In the genomic region with DNA sequence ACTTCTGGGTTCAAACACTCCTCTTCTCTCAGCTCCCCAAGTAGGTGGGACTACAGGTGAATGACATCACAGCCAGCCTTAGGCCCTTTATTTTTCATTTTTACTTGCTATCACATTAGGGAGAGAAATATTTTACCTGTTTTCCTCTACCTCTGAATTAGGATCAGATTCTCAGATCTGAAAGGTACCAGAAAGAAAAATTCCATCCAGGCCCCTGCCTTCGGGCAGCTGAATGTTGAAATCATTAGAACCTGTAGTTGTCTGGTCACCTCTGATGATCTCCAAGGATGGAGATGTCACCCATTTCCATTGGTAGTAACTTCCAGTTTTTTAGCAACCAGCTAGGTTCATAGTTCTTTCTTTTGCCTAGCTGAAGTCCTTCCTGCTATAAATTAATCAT, we compare ENCODE assay signal across 23 cellular contexts.
DNase-seq lines count a peak whose midpoint lies in the region; ATAC-seq and TF ChIP-seq lines count a peak whose summit lies in the region.
"Had no signal": no experiment of that assay in that cellular context is flagged by ENCODE, and none has a peak within 500 bp of the region (broad histone marks: within the 10 kb centered on the region; RNA-seq: fewer than 3 reads in every experiment).

No MANE protein-coding gene starts in this region.

- in situ Hi-C loops in IMR-90 (cut with MboI; ENCODE audit: low sequenced_read_pairs), result no loop called here

- CTCF ChIA-PET in IMR-90 (lab: Yijun Ruan, JAX), result interaction anchor here (0.6 to 1.1 kb wide), 3 partner anchors 32 to 2000 kb away, joined by 3 to 5 read pairs (median 4); no protein-coding TSS in a partner anchor

- no peak overlapping the region for H3K4me3 ChIP-seq in IMR-90 (ENCODE audit: insufficient read depth, low read depth, low read length)
- H3K4me3 ChIP-seq in iPS-20b (ENCODE audit: low read length), result 0 out of 2 replicates have a peak overlapping the region, but pooled peaks have one; percentile 6
- H3K4me3 ChIP-seq in trophoblast cell (ENCODE audit: low read depth, low read length), result no peak overlapping the region
- H3K4me3 ChIP-seq: A549; BLaER1 treated with 17β-estradiol and CSF1 and Interleukin-3, amounts not matched to agents 10 nM and 100 nM; GM12878; HAP-1 had no signal

- intact Hi-C loops in IMR-90 (cut with micrococcal nuclease), result no loop called here

- H2BK20ac ChIP-seq in IMR-90 (ENCODE audit: low read depth, low read length), result peak overlapping the region; percentile 90

- H4K91ac ChIP-seq in IMR-90 (ENCODE audit: insufficient read depth, low read depth, low read length) (peak overlapping the region; percentile 94), trophoblast cell (ENCODE audit: low read depth, low read length) (no peak overlapping the region)

- no peak for TF ChIP-seq POLR2A in IMR-90 (IDR thresholded peaks at IDR 0.05; ENCODE audit: low read depth, low read length)

- H2AFZ ChIP-seq in IMR-90 (replicated peaks; ENCODE audit: low read length, poor library complexity) (no peak overlapping the region), trophoblast cell (ENCODE audit: insufficient read depth, low read length, poor library complexity) (no peak overlapping the region)

- H2BK5ac ChIP-seq in IMR-90 (ENCODE audit: low read depth, low read length, poor library complexity, severe bottlenecking), result peak overlapping the region; percentile 97
- H2BK5ac ChIP-seq in trophoblast cell (ENCODE audit: low read depth, low read length, poor library complexity), result no peak overlapping the region

- no peaks in the 10 kb centered on the region for H4K20me1 ChIP-seq in IMR-90 (ENCODE audit: insufficient read depth, low read length)
- H4K20me1 ChIP-seq: BLaER1 treated with 17β-estradiol and CSF1 and Interleukin-3, amounts not matched to agents 10 nM and 100 nM had no signal

- no peak overlapping the region for H2BK12ac ChIP-seq in trophoblast cell (ENCODE audit: low read length)

- 0 out of 2 replicates have a peak, but pooled peaks cover 6% of the 10 kb centered on the region for H3K9me1 ChIP-seq in IMR-90 (ENCODE audit: insufficient read depth, low read length)

- peak overlapping the region; percentile 92 for H3K4ac ChIP-seq in IMR-90 (ENCODE audit: low read depth, low read length)
- H3K4ac ChIP-seq in trophoblast cell (ENCODE audit: low read depth, low read length), result no peak overlapping the region

- H2BK120ac ChIP-seq in IMR-90 (ENCODE audit: low read depth, low read length) (peak overlapping the region; percentile 97), trophoblast cell (ENCODE audit: insufficient read depth, low read length, poor library complexity) (no peak overlapping the region)

- H4K8ac ChIP-seq in IMR-90 (ENCODE audit: low read depth in 2 of 2, low read length in 2 of 2), result peak overlapping the region; percentile 83 to 90; a peak in 3 of 4 replicates
- H4K8ac ChIP-seq in trophoblast cell (ENCODE audit: low read depth, low read length), result no peak overlapping the region

- H2AK9ac ChIP-seq in IMR-90 (replicated peaks; ENCODE audit: low read depth, low read length, poor library complexity), result no peak overlapping the region

- peak overlapping the region; percentile 40; the same call in 1 of the 2 replicates for H3K27ac Mint-ChIP-seq in HFFc6
- H3K27ac Mint-ChIP-seq: CD14-positive monocyte; CD4-positive, alpha-beta T cell; CD8-positive, alpha-beta memory T cell had no signal

- H3K79me1 ChIP-seq in IMR-90 (ENCODE audit: low read depth in 1 of 2, low read length in 2 of 2), result no peaks in the 10 kb centered on the region
- H3K79me1 ChIP-seq in trophoblast cell (ENCODE audit: low read length), result no peaks in the 10 kb centered on the region

- H3K4me1 ChIP-seq in IMR-90 (ENCODE audit: control insufficient read depth, insufficient read depth, low read length) (peaks cover 14% of the 10 kb centered on the region), iPS-20b (ENCODE audit: insufficient read depth, low read length) (peaks cover 25% of the 10 kb centered on the region), trophoblast cell (ENCODE audit: control insufficient read depth in 1 of 2, insufficient read depth in 2 of 2, low read length in 2 of 2) (peaks cover 0 to 2% of the 10 kb centered on the region in 2 experiments)
- H3K4me1 ChIP-seq: A549; BE2C; BLaER1 treated with 17β-estradiol and CSF1 and Interleukin-3, amounts not matched to agents 10 nM and 100 nM had no signal

- H3K4me1 Mint-ChIP-seq in HFFc6 (ENCODE audit: low read depth), result peaks cover 18% of the 10 kb centered on the region; the same call in 1 of the 2 replicates
- H3K4me1 Mint-ChIP-seq: CD14-positive monocyte; CD8-positive, alpha-beta memory T cell had no signal

- peak overlapping the region; percentile 97 for H4K5ac ChIP-seq in IMR-90 (ENCODE audit: low read depth, low read length)

- ATAC-seq in IMR-90 (ENCODE audit: low read depth) (no peak), HG02571 (IDR thresholded peaks at IDR 0.05; ENCODE audit: unreplicated experiment) (no peak), HG02852 (IDR thresholded peaks at IDR 0.05; ENCODE audit: unreplicated experiment) (no peak)
- ATAC-seq: A549, GM12878 had no signal

- H2AK5ac ChIP-seq in IMR-90 (ENCODE audit: low read depth, low read length) (peak overlapping the region; percentile 95), trophoblast cell (ENCODE audit: low read length) (no peak overlapping the region)

- H3K36me3 ChIP-seq in IMR-90 (ENCODE audit: control insufficient read depth, insufficient read depth, low read length) (no peaks in the 10 kb centered on the region), iPS-20b (ENCODE audit: insufficient read depth, low read depth, low read length) (no peaks in the 10 kb centered on the region), trophoblast cell (ENCODE audit: control insufficient read depth in 1 of 2, insufficient read depth in 2 of 2, low read length in 2 of 2) (no peaks in the 10 kb centered on the region)
- H3K36me3 ChIP-seq: BE2C, HAP-1 had no signal

- POLR2A ChIA-PET in IMR-90 (lab: Charles Lee; ENCODE audit: unreplicated experiment), result interaction anchor here (0.7 kb wide), 1 partner anchor 289 kb away, joined by 3 read pairs; no protein-coding TSS in a partner anchor

- BruUV-seq in IMR-90 (replicated peaks; lab: Mats Ljungman, UMichigan), result no TSS peak

- H4K12ac ChIP-seq in trophoblast cell (ENCODE audit: low read depth, low read length), result no peak overlapping the region

- H3K9ac ChIP-seq in IMR-90 (ENCODE audit: low read depth, low read length) (no peak overlapping the region; the same call in 1 of the 2 replicates), iPS-20b (ENCODE audit: low read depth, low read length) (no peak overlapping the region), trophoblast cell (ENCODE audit: low read length) (no peak overlapping the region)
- H3K9ac ChIP-seq: BLaER1 treated with 17β-estradiol and CSF1 and Interleukin-3, amounts not matched to agents 10 nM and 100 nM had no signal

- peak overlapping the region; percentile 81; the same call in 1 of the 3 replicates for H2BK15ac ChIP-seq in IMR-90 (ENCODE audit: low read depth, low read length)

- H3K4me2 ChIP-seq in IMR-90 (ENCODE audit: low read depth, low read length) (peak overlapping the region; percentile 51; the same call in 1 of the 2 replicates), trophoblast cell (ENCODE audit: low read length) (no peak overlapping the region)
- H3K4me2 ChIP-seq: A549; BLaER1 treated with 17β-estradiol and CSF1 and Interleukin-3, amounts not matched to agents 10 nM and 100 nM had no signal

- H3K27ac ChIP-seq in IMR-90 (ENCODE audit: insufficient read depth, low read length) (peak overlapping the region; percentile 98), iPS-20b (ENCODE audit: low read length) (no peak overlapping the region), trophoblast cell (ENCODE audit: low read depth, low read length) (no peak overlapping the region)
- H3K27ac ChIP-seq: A549; BLaER1 treated with 17β-estradiol and CSF1 and Interleukin-3, amounts not matched to agents 10 nM and 100 nM had no signal

- TF ChIP-seq CTCF in HFFc6 (IDR thresholded peaks at IDR 0.05) (no peak), IMR-90 (conservative IDR thresholded peaks at IDR 0.05; ENCODE audit: low read depth, low read length) (no peak)

- no peaks in the 10 kb centered on the region for H3K36me3 Mint-ChIP-seq in HFFc6 (ENCODE audit: low read depth)

- dilution Hi-C loops in IMR-90 (cut with HindIII; ENCODE audit: low sequenced_read_pairs, unreplicated experiment), result no loop called here

- H3K27me3 Mint-ChIP-seq in HFFc6 (ENCODE audit: insufficient read depth), result no peaks in the 10 kb centered on the region
- H3K27me3 Mint-ChIP-seq: CD4-positive, alpha-beta T cell; CD8-positive, alpha-beta memory T cell had no signal

- H3K9me3 ChIP-seq in IMR-90 (ENCODE audit: control insufficient read depth, insufficient read depth, low read length), result no peaks in the 10 kb centered on the region
- no peaks in the 10 kb centered on the region for H3K9me3 ChIP-seq in iPS-20b (ENCODE audit: insufficient read depth, low read depth, low read length)
- no peaks in the 10 kb centered on the region for H3K9me3 ChIP-seq in trophoblast cell (ENCODE audit: insufficient read depth, low read depth, low read length)
- H3K9me3 ChIP-seq: A549; BE2C; BLaER1 treated with 17β-estradiol and CSF1 and Interleukin-3, amounts not matched to agents 10 nM and 100 nM; HAP-1 had no signal

- no peaks in the 10 kb centered on the region for H3K27me3 ChIP-seq in IMR-90 (ENCODE audit: control insufficient read depth, insufficient read depth, low read length)
- H3K27me3 ChIP-seq in iPS-20b (ENCODE audit: insufficient read depth, low read length), result peaks cover 88% of the 10 kb centered on the region
- H3K27me3 ChIP-seq in trophoblast cell (ENCODE audit: insufficient read depth, low read length), result no peaks in the 10 kb centered on the region
- H3K27me3 ChIP-seq: BE2C; BLaER1 treated with 17β-estradiol and CSF1 and Interleukin-3, amounts not matched to agents 10 nM and 100 nM had no signal

- no CpG with 5 or more reads among the region's 1 CpG for WGBS in IMR-90 (ENCODE audit: extremely low coverage in 2 of 2, insufficient read length in 1 of 2), 2 experiments
- no CpG with 5 or more reads among the region's 1 CpG for WGBS in trophoblast cell (ENCODE audit: extremely low coverage, insufficient coverage, insufficient read length)

- H3K79me2 ChIP-seq in trophoblast cell (ENCODE audit: control insufficient read depth, insufficient read depth, low read length, poor library complexity), result no peaks in the 10 kb centered on the region

- peak overlapping the region; percentile 88; the same call in 1 of the 2 replicates for H3K56ac ChIP-seq in IMR-90 (ENCODE audit: extremely low read depth, insufficient read depth, low read length)

- H3K23ac ChIP-seq in IMR-90 (ENCODE audit: low read depth, low read length) (peak overlapping the region; percentile 65; the same call in 1 of the 2 replicates), trophoblast cell (ENCODE audit: low read length) (no peak overlapping the region)

- H3K4me3 Mint-ChIP-seq in HFFc6, result no peak overlapping the region
- H3K4me3 Mint-ChIP-seq: CD14-positive monocyte; CD4-positive, alpha-beta T cell; CD8-positive, alpha-beta memory T cell had no signal

- H3K18ac ChIP-seq in IMR-90 (ENCODE audit: low read depth, low read length) (peak overlapping the region; percentile 98), trophoblast cell (ENCODE audit: low read length) (no peak overlapping the region)

- H3K14ac ChIP-seq in IMR-90 (replicated peaks; ENCODE audit: low read depth, low read length) (peak overlapping the region; percentile 86), trophoblast cell (ENCODE audit: low read length) (no peak overlapping the region)

- no peaks in the 10 kb centered on the region for H3K9me3 Mint-ChIP-seq in HFFc6

- no peak for TF ChIP-seq RAD21 in IMR-90 (IDR thresholded peaks at IDR 0.05; ENCODE audit: low read length)

- DNase-seq in HFFc6 (no peak), IMR-90 (no peak), trophoblast cell (peak; percentile 51 to 72), amniotic stem cell (lab: John Stamatoyannopoulos, UW) (no peak), dedifferentiated amniotic fluid mesenchymal stem cell (ENCODE audit: extremely low spot score) (no peak)
- DNase-seq: 8988T; ACHN; AML-193; BE2C; CD4-positive, alpha-beta T cell; CD8-positive, alpha-beta memory T cell; DMS 273 treated with DMSO at 0.1 percent for 48 hours; DMS79; GDM1; GOT3 had no signal

Comparison
In these comparisons a context has a peak if more than half of its experiments do, and no peak if none do; other contexts are left out.
1. DNase-seq: peak in trophoblast cell (2 of 2); none in HFFc6 (single experiment), IMR-90 (single experiment), amniotic stem cell (single experiment) and dedifferentiated amniotic fluid mesenchymal stem cell (single experiment).